In genomic region chr9:136283291-136284235, GRCh38 we compare ENCODE assay signal across 8 cellular contexts. TPM values are rescaled to one million over a fixed set of nuclear protein-coding genes. Genes with fewer than 3 reads are reported as not detected.
DNase-seq lines count a peak whose midpoint lies in the region; ATAC-seq and TF ChIP-seq lines count a peak whose summit lies in the region.

No MANE protein-coding gene starts in this region.

- no peaks in the 10 kb centered on the region for H3K9me3 ChIP-seq in BLaER1 treated with 17β-estradiol and CSF1 and Interleukin-3, amounts not matched to agents 10 nM and 100 nM (replicated peaks in 1 of 11)
- H3K9me3 ChIP-seq in ovary (no peaks in the 10 kb centered on the region), testis (no peaks in the 10 kb centered on the region)

- 13 to 22% (median 15%) methylated on average over 31 to 32 of the region's 32 CpGs for WGBS in ovary, 3 donors
- WGBS in testis, 2 donors = 32 to 56% methylated on average over 15 to 31 of the region's 32 CpGs

- H3K4me2 ChIP-seq in BLaER1 treated with 17β-estradiol and CSF1 and Interleukin-3, amounts not matched to agents 10 nM and 100 nM = peak overlapping the region; percentile 72 to 98 (median 91)

- intact Hi-C loops in ovary (cut with DNase I) = loop anchor here in 3 of 4 donors (5.0 to 10.0 kb wide), 6 partner anchors 109 to 489 kb away; partner anchors contain the start of gene UBAC1 (in 1 of the 3)
- intact Hi-C loops in testis (cut with DNase I; ENCODE audit: low total_unique reads) = no loop called here

- TF ChIP-seq EP300 in ovary (IDR thresholded peaks at IDR 0.05) = no peak

- H3K9ac ChIP-seq in BLaER1 treated with 17β-estradiol and CSF1 and Interleukin-3, amounts not matched to agents 10 nM and 100 nM = peak overlapping the region in 10 of 11 experiments; percentile 26 to 63 (median 39); a peak in 14 of 22 replicates

- TF ChIP-seq CTCF in ovary (IDR thresholded peaks at IDR 0.05) (peak; percentile 63 to 75 (median 68)), testis (IDR thresholded peaks at IDR 0.05) (peak; percentile 63 to 83 (median 76))

- peak overlapping the region in 8 of 10 experiments; percentile 27 to 48 (median 38); a peak in 13 of 20 replicates for H3K4me3 ChIP-seq in BLaER1 treated with 17β-estradiol and CSF1 and Interleukin-3, amounts not matched to agents 10 nM and 100 nM
- no peak overlapping the region for H3K4me3 ChIP-seq in ovary
- no peak overlapping the region for H3K4me3 ChIP-seq in testis

- H3K27ac ChIP-seq in BLaER1 treated with 17β-estradiol and CSF1 and Interleukin-3, amounts not matched to agents 10 nM and 100 nM = peak overlapping the region in 4 of 11 experiments; percentile 26 to 58 (median 41); a peak in 5 of 22 replicates
- H3K27ac ChIP-seq in ovary (no peak overlapping the region), testis (no peak overlapping the region)

- TF ChIP-seq POLR2A in ovary (IDR thresholded peaks at IDR 0.05) = no peak
- no peak for TF ChIP-seq POLR2A in testis (IDR thresholded peaks at IDR 0.05)

- peaks cover 0 to 12% (median 0%) of the 10 kb centered on the region in 11 experiments; a peak in 4 of 22 replicates for H3K27me3 ChIP-seq in BLaER1 treated with 17β-estradiol and CSF1 and Interleukin-3, amounts not matched to agents 10 nM and 100 nM
- H3K27me3 ChIP-seq in ovary (no peaks in the 10 kb centered on the region), testis (no peaks in the 10 kb centered on the region)

- peak; percentile 52 to 62 for DNase-seq in Kasumi-1 (lab: John Stamatoyannopoulos, UW)
- peak; percentile 44 for DNase-seq in SHP77 treated with DMSO at 0.1 percent for 48 hours (lab: John Stamatoyannopoulos, UW)
- peak; percentile 44 to 61 (median 55) for DNase-seq in activated naive CD4-positive, alpha-beta T cell (lab: John Stamatoyannopoulos, UW)
- DNase-seq in glomerular visceral epithelial cell (ENCODE audit: extremely low spot score) = peak; percentile 76
- DNase-seq in ovary = peak; percentile 67 to 84 (median 76)
- peak; percentile 85 for DNase-seq in testis

- peaks cover 0 to 42% (median 0%) of the 10 kb centered on the region in 11 experiments; a peak in 4 of 22 replicates for H4K20me1 ChIP-seq in BLaER1 treated with 17β-estradiol and CSF1 and Interleukin-3, amounts not matched to agents 10 nM and 100 nM

- ATAC-seq in GM19395 (IDR thresholded peaks at IDR 0.05; ENCODE audit: unreplicated experiment) = peak; percentile 69

- peaks cover 19 to 64% (median 45%) of the 10 kb centered on the region in 10 experiments for H3K4me1 ChIP-seq in BLaER1 treated with 17β-estradiol and CSF1 and Interleukin-3, amounts not matched to agents 10 nM and 100 nM
- no peaks in the 10 kb centered on the region for H3K4me1 ChIP-seq in ovary (ENCODE audit: insufficient read depth)
- peaks cover 4% of the 10 kb centered on the region for H3K4me1 ChIP-seq in testis

- H3K36me3 ChIP-seq in BLaER1 treated with 17β-estradiol and CSF1 and Interleukin-3, amounts not matched to agents 10 nM and 100 nM = no peaks in the 10 kb centered on the region
- H3K36me3 ChIP-seq in ovary = no peaks in the 10 kb centered on the region
- H3K36me3 ChIP-seq in testis (ENCODE audit: low read depth, missing control alignments) = no peaks in the 10 kb centered on the region

RNA-seq across cellular contexts. Expression of gene CCDC187, which starts 20.3 kb away (rescaled TPM):
- total RNA-seq in ovary = 10 to 100 TPM in 1 of 7 donors, 1 to 10 TPM in 2, under 1 TPM in 3, not detected in 1; 0.03 to 15.7 (median 1.2) TPM
- under 1 TPM; 0.02 to 0.05 TPM for polyA plus RNA-seq in ovary
- total RNA-seq in testis = 10 to 100 TPM; 13.8 to 61.5 TPM
- 33.4 TPM for polyA plus RNA-seq in testis (ENCODE audit: insufficient read depth, low read depth, low replicate concordance)

RNA-seq across cellular contexts. Expression of gene QSOX2, which starts 38.0 kb away (rescaled TPM):
- total RNA-seq in ovary = 10 to 100 TPM in 3 of 7 donors, 1 to 10 TPM in 4; 7.5 to 14.3 (median 10.0) TPM
- polyA plus RNA-seq in ovary = 1 to 10 TPM; 5.6 to 5.8 TPM
- total RNA-seq in testis = 10 to 100 TPM; 22.1 to 23.3 TPM
- polyA plus RNA-seq in testis (ENCODE audit: insufficient read depth, low read depth, low replicate concordance) = 22.6 TPM

RNA-seq across cellular contexts. Expression of gene GPSM1, which starts 43.8 kb away (rescaled TPM):
- total RNA-seq in ovary (10 to 100 TPM; 14.1 to 65.4 (median 36.4) TPM), testis (100 to 1,000 TPM in 1 of 2 donors, 10 to 100 TPM in 1; 84.4 to 101 TPM)
- polyA plus RNA-seq in ovary (10 to 100 TPM in 1 of 2 donors, under 1 TPM in 1; 0.57 to 26.6 TPM), testis (ENCODE audit: insufficient read depth, low read depth, low replicate concordance) (33.5 TPM)

Comparison
In these comparisons a context has a peak if more than half of its experiments do, and no peak if none do; other contexts are left out.
1. H3K4me3 ChIP-seq: peak in BLaER1 treated with 17β-estradiol and CSF1 and Interleukin-3, amounts not matched to agents 10 nM and 100 nM (8 of 10); none in ovary (single experiment) and testis (0 of 2).
2. Peak in every context shown above with its lines, with median percentiles within 50 percentile points of each other: DNase-seq.